ENCODE assay signal across 8 cellular contexts in genomic region chr22:45246060-45246985, GRCh38. TPM values are rescaled to one million over a fixed set of nuclear protein-coding genes. Genes with fewer than 3 reads are reported as not detected.
DNase-seq lines count a peak whose midpoint lies in the region; ATAC-seq and TF ChIP-seq lines count a peak whose summit lies in the region.

No MANE protein-coding gene starts in this region.

- no peaks in the 10 kb centered on the region for H3K36me3 ChIP-seq in stomach

- intact Hi-C loops in stomach (cut with DNase I; ENCODE audit: low total_unique reads) = no loop called here

- H3K9me3 ChIP-seq in stomach = no peaks in the 10 kb centered on the region

- no peak for TF ChIP-seq EP300 in stomach (IDR thresholded peaks at IDR 0.05)

- no peak overlapping the region for H3K4me3 ChIP-seq in stomach

- TF ChIP-seq POLR2A in stomach (IDR thresholded peaks at IDR 0.05) = no peak

- DNase-seq in HK-2 (ENCODE audit: unreplicated experiment) (peak; percentile 77), islet precursor cell (peak; percentile 98), stomach (peak; percentile 81), nucleus accumbens (lab: John Stamatoyannopoulos, UW) (no peak), UCSD-AML1 (lab: John Stamatoyannopoulos, UW; ENCODE audit: unreplicated experiment) (no peak)

- H3K4me1 ChIP-seq in stomach = peaks cover 16 to 66% (median 36%) of the 10 kb centered on the region in 4 donors

- H3K27ac ChIP-seq in angular gyrus (ENCODE audit: low read depth, low read length) (peak overlapping the region; percentile 14), stomach (peak overlapping the region; percentile 84 to 92 (median 89))

- 21 to 43% (median 31%) methylated on average over 13 of the region's 13 CpGs for WGBS in stomach, 5 donors

- no peaks in the 10 kb centered on the region for H3K27me3 ChIP-seq in stomach

- ATAC-seq in HG03571 (IDR thresholded peaks at IDR 0.05; ENCODE audit: unreplicated experiment) (no peak), HG03439 (IDR thresholded peaks at IDR 0.05; ENCODE audit: unreplicated experiment) (no peak)

- no peak for TF ChIP-seq CTCF in stomach (IDR thresholded peaks at IDR 0.05)

RNA-seq across cellular contexts. Expression of gene KIAA0930, which starts 5.6 kb away (rescaled TPM):
- 10 to 100 TPM in 4 of 5 donors, 1 to 10 TPM in 1; 7.1 to 42.3 (median 11.3) TPM for total RNA-seq in stomach
- polyA plus RNA-seq in stomach = 10 to 100 TPM; 21.7 to 26.6 (median 25.2) TPM

RNA-seq across cellular contexts. Expression of gene UPK3A, which starts 38.4 kb away (rescaled TPM):
- total RNA-seq in stomach = 1 to 10 TPM in 1 of 5 donors, not detected in 4; 1.3 TPM
- polyA plus RNA-seq in stomach = under 1 TPM in 2 of 3 donors, not detected in 1; 0.10 to 0.76 TPM

Comparison
In these comparisons a context has a peak if more than half of its experiments do, and no peak if none do; other contexts are left out.
1. DNase-seq: peak in HK-2 (single experiment), islet precursor cell (single experiment) and stomach (single experiment); none in nucleus accumbens (0 of 56) and UCSD-AML1 (single experiment).